In genomic region chr12:92158711-92159534, GRCh38 we compare ENCODE assay signal across 8 cellular contexts. TPM values are rescaled to one million over a fixed set of nuclear protein-coding genes. Genes with fewer than 3 reads are reported as not detected.
DNase-seq lines count a peak whose midpoint lies in the region; ATAC-seq and TF ChIP-seq lines count a peak whose summit lies in the region.

No MANE protein-coding gene starts in this region.

- CTCF ChIA-PET in T-cell (lab: Charles Lee) = interaction anchor here in 1 of 2 donors (0.5 to 0.8 kb wide), 2 partner anchors 13 to 17 kb away, joined by 3 read pairs; partner anchors contain the start of gene BTG1

- peak overlapping the region; percentile 35 to 75 (median 54) for H3K4me3 Mint-ChIP-seq in T-cell
- H3K4me3 Mint-ChIP-seq in progenitor cell of endocrine pancreas (ENCODE audit: low read depth) = no peak overlapping the region

- POLR2A ChIA-PET in T-cell (lab: Charles Lee) = interaction anchor here (1.0 to 2.3 kb wide), 3 partner anchors 13 to 17 kb away, joined by 3 to 8 read pairs (median 4); partner anchors contain the start of gene BTG1 (in 2 of the 2)

- H3K9me3 Mint-ChIP-seq in T-cell (no peaks in the 10 kb centered on the region), progenitor cell of endocrine pancreas (ENCODE audit: low read depth) (peaks cover 3% of the 10 kb centered on the region)

- DNase-seq in NCI-H82 (lab: John Stamatoyannopoulos, UW) (peak; percentile 33), NCI-H82 treated with DMSO at 0.1 percent for 48 hours (lab: John Stamatoyannopoulos, UW; ENCODE audit: unreplicated experiment) (no peak), T-cell (no peak), progenitor cell of endocrine pancreas (ENCODE audit: low spot score, unreplicated experiment) (no peak), NCI-H2171 treated with DMSO at 0.1 percent for 48 hours (lab: John Stamatoyannopoulos, UW) (no peak), NCI-H526 (lab: John Stamatoyannopoulos, UW) (no peak), NCI-H1417 treated with DMSO at 0.1 percent for 48 hours (lab: John Stamatoyannopoulos, UW) (no peak)

- H3K36me3 Mint-ChIP-seq in T-cell (no peaks in the 10 kb centered on the region), progenitor cell of endocrine pancreas (ENCODE audit: insufficient read depth) (no peaks in the 10 kb centered on the region)

- no peak for TF ChIP-seq CTCF in progenitor cell of endocrine pancreas (IDR thresholded peaks at IDR 0.05; ENCODE audit: unreplicated experiment)

- H3K4me1 Mint-ChIP-seq in T-cell (peaks cover 64 to 84% (median 74%) of the 10 kb centered on the region in 3 donors), progenitor cell of endocrine pancreas (ENCODE audit: low read depth) (peaks cover 5% of the 10 kb centered on the region)

- H3K27me3 Mint-ChIP-seq in T-cell (no peaks in the 10 kb centered on the region), progenitor cell of endocrine pancreas (no peaks in the 10 kb centered on the region)

- ATAC-seq in HG02642 (IDR thresholded peaks at IDR 0.05; ENCODE audit: poor library complexity, unreplicated experiment) (peak; percentile 58), T-cell (replicated peaks in 1 of 4) (peak; percentile 69 to 85 (median 80))

- H3K27ac Mint-ChIP-seq in T-cell (peak overlapping the region; percentile 87 to 91), progenitor cell of endocrine pancreas (peak overlapping the region; percentile 29)

RNA-seq across cellular contexts. Expression of gene BTG1, which starts 13.3 kb away (rescaled TPM):
- 1,000 to 10,000 TPM in 2 of 5 donors, 100 to 1,000 TPM in 3; 484 to 1,238 (median 551) TPM for total RNA-seq in T-cell
- 162 and 164 TPM in 2 replicates for total RNA-seq in progenitor cell of endocrine pancreas
